In genomic region chr4:107740381-107740780, GRCh38 we compare ENCODE assay signal across 1 cellular context.
TF ChIP-seq lines count a peak whose summit lies in the region.

No MANE protein-coding gene starts in this region.

TF ChIP-seq in K562, 482 proteins besides CTCF, POLR2A, EP300 and RAD21 (continued from another document):
- TF ChIP-seq HOMEZ (CRISPR knock-in tag; IDR thresholded peaks at IDR 0.05) (no peak), YY1 (IDR thresholded peaks at IDR 0.05; ENCODE audit: borderline replicate concordance in 1 of 3, control insufficient read depth in 1 of 3, extremely low read depth in 1 of 3, insufficient read depth in 3 of 3, insufficient read length in 1 of 3, insufficient replicate concordance in 2 of 3, low read depth in 1 of 3, low read length in 2 of 3) (no peak), CEBPB (tag; IDR thresholded peaks at IDR 0.05) (0 out of 2 replicates have a peak, but pooled peaks have one; percentile 19), ASH1L (IDR thresholded peaks at IDR 0.05; ENCODE audit: borderline replicate concordance, low read depth, partially characterized antibody) (no peak), ZNF695 (CRISPR knock-in tag; IDR thresholded peaks at IDR 0.05) (no peak), MEIS2 (IDR thresholded peaks at IDR 0.05; ENCODE audit: partially characterized antibody) (peak; percentile 66), PHF20 (IDR thresholded peaks at IDR 0.05; ENCODE audit: partially characterized antibody) (no peak), CEBPG (CRISPR knock-in tag; IDR thresholded peaks at IDR 0.05) (peak; percentile 59; the same call in 1 of the 2 replicates), CEBPG (tag; conservative IDR thresholded peaks at IDR 0.05 in 1 of 2, IDR thresholded peaks at IDR 0.05 in 1 of 2) (no peak), ATF3 (IDR thresholded peaks at IDR 0.05) (peak; percentile 65), ATF3 (CRISPR knock-in tag; conservative IDR thresholded peaks at IDR 0.05) (no peak), ZNF449 (CRISPR knock-in tag; IDR thresholded peaks at IDR 0.05) (no peak), SIX5 (IDR thresholded peaks at IDR 0.05; ENCODE audit: borderline replicate concordance in 1 of 2, insufficient read depth in 1 of 2, low read depth in 1 of 2, low read length in 2 of 2) (no peak), FIP1L1 (IDR thresholded peaks at IDR 0.05; ENCODE audit: low read depth, low read length, poor library complexity, severe bottlenecking) (no peak), CTCFL (IDR thresholded peaks at IDR 0.05; ENCODE audit: borderline replicate concordance, insufficient read depth, low read depth, low read length, poor library complexity, severe bottlenecking) (peak; percentile 24), ZNF586 (CRISPR knock-in tag; conservative IDR thresholded peaks at IDR 0.05) (no peak), PCBP1 (IDR thresholded peaks at IDR 0.05; ENCODE audit: low read depth, low read length, poor library complexity, severe bottlenecking) (no peak)
